Comparison of ENCODE assay signal across 18 cellular contexts in the genomic region with DNA sequence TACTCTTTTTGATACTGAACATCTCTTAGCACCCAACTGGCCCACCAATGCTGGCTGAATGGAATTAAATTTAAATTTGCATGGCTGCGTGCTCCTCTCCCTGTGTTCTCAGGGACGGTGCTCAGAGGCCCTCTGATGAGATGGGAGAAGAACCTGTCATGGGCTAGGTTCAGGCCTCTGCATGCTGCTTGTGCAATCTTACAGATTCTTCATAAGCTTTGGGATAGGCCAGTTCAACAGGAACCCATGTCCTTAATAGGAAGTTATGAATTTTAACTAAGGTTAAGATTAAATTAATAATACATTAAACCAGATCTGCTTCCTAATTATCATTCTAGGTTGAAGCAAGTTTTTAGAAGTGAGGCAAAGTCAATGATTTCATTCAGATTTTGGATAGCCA.
DNase-seq lines count a peak whose midpoint lies in the region; ATAC-seq, FAIRE-seq and TF ChIP-seq lines count a peak whose summit lies in the region.
"Had no signal": no experiment of that assay in that cellular context is flagged by ENCODE, and none has a peak within 500 bp of the region (broad histone marks: within the 10 kb centered on the region; RNA-seq: fewer than 3 reads in every experiment).

No MANE protein-coding gene starts in this region.

- DNase-seq in bronchial epithelial cell (ENCODE audit: low read depth) (peak; percentile 59), keratinocyte (ENCODE audit: low read depth, low spot score) (no peak), NCI-H1048 (lab: John Stamatoyannopoulos, UW) (no peak), left ventricle myocardium superior (no peak)
- DNase-seq in NK-92 treated with Interleukin-12 subunit alpha and Interleukin-12 subunit beta, amount 100 ng/mL, for 24 hours (lab: John Stamatoyannopoulos, UW): no peak
- DNase-seq: activated B cell treated with CpG ODN at 0.5 μM for 24 hours; amygdala; natural killer cell; NCI-H1417 treated with DMSO at 0.1 percent for 48 hours; stimulated activated naive CD8-positive, alpha-beta T cell treated with anti-CD3 and anti-CD28 coated beads, Interleukin-15, amount 100 ng/mL, for 72 hours; T-helper 2 cell had no signal

- ATAC-seq in HG02870 (IDR thresholded peaks at IDR 0.05; ENCODE audit: unreplicated experiment): no peak
- no peak for ATAC-seq in left ventricle myocardium superior
- ATAC-seq: natural killer cell; stimulated activated naive CD8-positive, alpha-beta T cell treated with anti-CD3 and anti-CD28 coated beads, Interleukin-15, amount 100 ng/mL, for 72 hours had no signal

- peak overlapping the region; percentile 86 for H3K4me2 ChIP-seq in keratinocyte (ENCODE audit: control insufficient read depth, extremely low read depth, insufficient read depth, low read depth, low read length)

- no peaks in the 10 kb centered on the region for H3K36me3 ChIP-seq in HUES48 (ENCODE audit: control insufficient read depth, insufficient read depth, low read length)
- H3K36me3 ChIP-seq in bronchial epithelial cell (ENCODE audit: control insufficient read depth, insufficient read depth, low read length): no peaks in the 10 kb centered on the region
- H3K36me3 ChIP-seq in keratinocyte (ENCODE audit: control insufficient read depth in 2 of 2, extremely low read depth in 1 of 2, insufficient read depth in 2 of 2, low read length in 2 of 2): no peaks in the 10 kb centered on the region
- H3K36me3 ChIP-seq: HAP-1 had no signal

- dilution Hi-C loops in keratinocyte (cut with MboI; ENCODE audit: extremely low pct_ligation_motif_present, low sequenced_read_pairs): no loop called here

- intact Hi-C loops in left ventricle myocardium superior (cut with micrococcal nuclease): no loop called here

- no peak for TF ChIP-seq CTCF in bronchial epithelial cell (IDR thresholded peaks at IDR 0.05; ENCODE audit: insufficient read depth, low read length, severe bottlenecking)
- TF ChIP-seq CTCF in keratinocyte (optimal IDR thresholded peaks at IDR 0.05 in 1 of 3, IDR thresholded peaks at IDR 0.05 in 1 of 3, conservative IDR thresholded peaks at IDR 0.05 in 1 of 3; ENCODE audit: extremely low read depth in 1 of 3, insufficient read depth in 2 of 3, low read length in 3 of 3): no peak

- no peaks in the 10 kb centered on the region for H3K79me2 ChIP-seq in keratinocyte (ENCODE audit: control insufficient read depth, insufficient read depth, low read length)

- H3K4me3 ChIP-seq in HUES48 (ENCODE audit: low read depth, low read length): no peak overlapping the region
- H3K4me3 ChIP-seq in bronchial epithelial cell (ENCODE audit: low read depth, low read length): no peak overlapping the region
- peak overlapping the region in 1 of 3 experiments; percentile 59 for H3K4me3 ChIP-seq in keratinocyte (ENCODE audit: control insufficient read depth in 2 of 3, extremely low read depth in 1 of 3, insufficient read depth in 2 of 3, low read depth in 1 of 3, low read length in 3 of 3)
- H3K4me3 ChIP-seq in skin epidermis: no peak overlapping the region
- H3K4me3 ChIP-seq: HAP-1, lung had no signal

- H3K27me3 ChIP-seq in HUES48 (ENCODE audit: control insufficient read depth, insufficient read depth, low read length) (no peaks in the 10 kb centered on the region), bronchial epithelial cell (ENCODE audit: control insufficient read depth, insufficient read depth, low read length) (no peaks in the 10 kb centered on the region), keratinocyte (ENCODE audit: control insufficient read depth, extremely low read depth, insufficient read depth, low read length) (no peaks in the 10 kb centered on the region)

- no peaks in the 10 kb centered on the region for H3K9me3 ChIP-seq in HUES48 (ENCODE audit: control insufficient read depth, insufficient read depth, low read length)
- H3K9me3 ChIP-seq in keratinocyte (ENCODE audit: control insufficient read depth, low read depth, low read length): no peaks in the 10 kb centered on the region
- H3K9me3 ChIP-seq: HAP-1 had no signal

- peak overlapping the region; percentile 79 for H3K27ac ChIP-seq in HUES48 (ENCODE audit: low read depth, low read length)
- peak overlapping the region; percentile 92 for H3K27ac ChIP-seq in keratinocyte (ENCODE audit: control insufficient read depth, insufficient read depth, low read length)
- H3K27ac ChIP-seq in skin epidermis: peak overlapping the region in 18 of 21 experiments; percentile 4 to 88 (median 66)

- no peaks in the 10 kb centered on the region for H4K20me1 ChIP-seq in keratinocyte (ENCODE audit: control insufficient read depth, extremely low read depth, insufficient read depth, low read length)

- peak overlapping the region; percentile 61 for H2AFZ ChIP-seq in keratinocyte (ENCODE audit: control insufficient read depth, low read length)

- H3K9ac ChIP-seq in HUES48 (ENCODE audit: low read depth, low read length): no peak overlapping the region
- no peak overlapping the region for H3K9ac ChIP-seq in keratinocyte (ENCODE audit: control insufficient read depth, extremely low read depth, insufficient read depth, low read length)

- H3K9me1 ChIP-seq in keratinocyte (ENCODE audit: control insufficient read depth, extremely low read depth, insufficient read depth, low read length): no peaks in the 10 kb centered on the region

- FAIRE-seq in bronchial epithelial cell (lab: Jason Lieb, UNC): no peak
- peak; percentile 80 for FAIRE-seq in keratinocyte (lab: Jason Lieb, UNC)
- FAIRE-seq: colon, urothelium cell line had no signal

- H3K4me1 ChIP-seq in HUES48 (ENCODE audit: control insufficient read depth, insufficient read depth, low read length) (peaks cover 21% of the 10 kb centered on the region), keratinocyte (ENCODE audit: control insufficient read depth, extremely low read depth, insufficient read depth, low read length) (peaks cover 34% of the 10 kb centered on the region)
- H3K4me1 ChIP-seq: HAP-1 had no signal
